In the genomic region with DNA sequence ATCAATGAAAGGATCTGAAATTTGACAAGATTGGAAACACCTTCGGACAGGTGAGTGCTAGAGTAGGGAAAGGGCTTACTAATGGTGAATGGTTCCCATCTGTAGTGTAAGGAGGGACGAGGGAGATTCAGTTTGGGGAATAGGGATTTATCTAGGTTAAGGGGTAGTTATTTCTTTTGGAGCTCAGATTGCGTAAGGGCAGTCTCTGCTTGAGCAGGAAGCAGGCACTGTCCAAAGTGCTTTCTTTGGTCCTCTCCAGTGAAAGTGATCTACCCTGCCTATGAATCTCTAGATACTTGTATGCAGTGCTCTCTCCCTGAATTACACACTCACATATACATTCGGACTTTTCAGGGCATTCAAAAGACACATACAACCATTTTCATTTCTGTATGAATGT, we compare ENCODE assay signal across 19 cellular contexts.
"Had no signal": no experiment of that assay in that cellular context is flagged by ENCODE, and none has a peak within 500 bp of the region (broad histone marks: within the 10 kb centered on the region; RNA-seq: fewer than 3 reads in every experiment).

No MANE protein-coding gene starts in this region.

- FAIRE-seq: kidney had no signal

- H3K27ac ChIP-seq: breast epithelium, lower lobe of right lung, spleen, thyroid gland had no signal

- H3K27ac Mint-ChIP-seq: activated naive CD8-positive, alpha-beta T cell treated with anti-CD3 and anti-CD28 coated beads for 36 hours; activated T-cell treated with anti-CD3 and anti-CD28 coated beads, Interleukin-2, amount 50 U/mL, for 24 hours; activated T-helper 17 cell treated with anti-CD3 and anti-CD28 coated beads, Interleukin-2, amount 50 U/mL, for 72 hours; naive B cell had no signal

- H3K9me3 ChIP-seq: breast epithelium, lower lobe of right lung, thyroid gland had no signal

- DNase-seq: activated CD8-positive, alpha-beta memory T cell treated with anti-CD3 and anti-CD28 coated beads for 24 hours; activated CD8-positive, alpha-beta memory T cell treated with anti-CD3 and anti-CD28 coated beads, Interleukin-2, amount 50 U/mL, for 4 hours; activated naive CD8-positive, alpha-beta T cell treated with anti-CD3 and anti-CD28 coated beads for 36 hours; activated T-cell treated with anti-CD3 and anti-CD28 coated beads, Interleukin-2, amount 50 U/mL, for 24 hours; amniotic stem cell; foreskin fibroblast; kidney; lower lobe of right lung; naive B cell; occipital lobe; retina; spleen; stimulated activated CD4-positive, alpha-beta T cell treated with anti-CD3 and anti-CD28 coated beads, Interleukin-4, amount 100 ng/mL, for 1 hour; stimulated activated naive CD8-positive, alpha-beta T cell treated with anti-CD3 and anti-CD28 coated beads, Interleukin-15, Interleukin-2, amounts not matched to agents 100 U/mL and 50 U/mL, for 24 hours; T-helper 1 cell; thyroid gland had no signal

- H3K9me3 Mint-ChIP-seq: activated T-cell treated with anti-CD3 and anti-CD28 coated beads, Interleukin-2, amount 50 U/mL, for 24 hours had no signal

- ATAC-seq: activated T-helper 17 cell treated with anti-CD3 and anti-CD28 coated beads, Interleukin-2, amount 50 U/mL, for 72 hours; lower lobe of right lung; stimulated activated naive CD8-positive, alpha-beta T cell treated with anti-CD3 and anti-CD28 coated beads, Interleukin-15, Interleukin-2, amounts not matched to agents 100 U/mL and 50 U/mL, for 24 hours had no signal

- H3K27me3 Mint-ChIP-seq: activated naive CD8-positive, alpha-beta T cell treated with anti-CD3 and anti-CD28 coated beads for 36 hours; activated T-cell treated with anti-CD3 and anti-CD28 coated beads, Interleukin-2, amount 50 U/mL, for 24 hours; activated T-helper 17 cell treated with anti-CD3 and anti-CD28 coated beads, Interleukin-2, amount 50 U/mL, for 72 hours had no signal

- H3K4me1 ChIP-seq: breast epithelium, lower lobe of right lung, spleen, thyroid gland had no signal

- H3K36me3 Mint-ChIP-seq: activated naive CD8-positive, alpha-beta T cell treated with anti-CD3 and anti-CD28 coated beads for 36 hours; naive B cell had no signal

- H3K4me3 ChIP-seq: breast epithelium, coronary artery, lower lobe of right lung, spleen, thyroid gland had no signal

- H3K36me3 ChIP-seq: breast epithelium, lower lobe of right lung, spleen, thyroid gland had no signal

- H3K27me3 ChIP-seq: breast epithelium, spleen, thyroid gland had no signal

- H3K4me3 Mint-ChIP-seq: activated naive CD8-positive, alpha-beta T cell treated with anti-CD3 and anti-CD28 coated beads for 36 hours; activated T-cell treated with anti-CD3 and anti-CD28 coated beads, Interleukin-2, amount 50 U/mL, for 24 hours; activated T-helper 17 cell treated with anti-CD3 and anti-CD28 coated beads, Interleukin-2, amount 50 U/mL, for 72 hours had no signal

- H3K4me1 Mint-ChIP-seq: activated naive CD8-positive, alpha-beta T cell treated with anti-CD3 and anti-CD28 coated beads for 36 hours; activated T-helper 17 cell treated with anti-CD3 and anti-CD28 coated beads, Interleukin-2, amount 50 U/mL, for 72 hours; naive B cell had no signal
